7 cellular contexts compared by ENCODE assay signal in the genomic region with DNA sequence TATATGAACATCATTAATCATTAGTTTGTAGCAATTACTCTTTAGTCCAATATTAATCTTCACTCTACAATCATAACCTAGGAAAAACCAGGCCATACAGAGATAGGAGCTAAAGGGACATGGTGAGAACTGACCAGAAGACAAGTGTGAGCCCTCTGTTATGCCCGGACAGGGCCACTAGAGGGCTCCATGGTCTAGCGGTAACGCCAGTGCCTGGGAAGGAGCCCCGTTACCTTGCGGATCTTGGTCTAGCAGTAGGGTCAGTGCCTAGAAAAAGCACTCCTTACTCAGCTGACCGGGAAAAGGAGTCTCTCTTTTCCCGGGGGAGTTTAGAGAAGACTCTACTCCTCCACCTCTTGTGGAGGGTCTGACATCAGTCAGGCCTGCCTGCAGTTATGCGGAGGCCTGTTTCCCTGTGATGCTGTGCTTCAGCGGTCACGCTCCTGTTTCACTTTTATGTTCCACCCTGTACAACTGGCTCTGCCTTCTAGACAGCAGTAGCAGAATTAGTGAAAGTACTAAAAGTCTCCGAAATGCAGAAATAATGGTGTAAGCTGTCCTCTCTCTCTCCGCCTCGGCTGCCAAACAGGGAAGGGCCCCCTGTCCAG. TPM values are rescaled to one million over a fixed set of nuclear protein-coding genes. Genes with fewer than 3 reads are reported as not detected.
A peak's percentile ranks its signal among the peaks of the same experiment; 100 is the strongest.
DNase-seq lines count a peak whose midpoint lies in the region; ATAC-seq, FAIRE-seq and TF ChIP-seq lines count a peak whose summit lies in the region.

No MANE protein-coding gene starts in this region.

- no peak overlapping the region for H3K4me3 ChIP-seq in keratinocyte (ENCODE audit: control insufficient read depth in 2 of 3, extremely low read depth in 1 of 3, insufficient read depth in 2 of 3, low read depth in 1 of 3, low read length in 3 of 3)

- no peak for ATAC-seq in GM18498 (IDR thresholded peaks at IDR 0.05; ENCODE audit: unreplicated experiment)

- H4K20me1 ChIP-seq in keratinocyte (ENCODE audit: control insufficient read depth, extremely low read depth, insufficient read depth, low read length), result no peaks in the 10 kb centered on the region

- peak; percentile 89 for TF ChIP-seq CTCF in GM12872 (IDR thresholded peaks at IDR 0.05; ENCODE audit: insufficient read depth, low read depth, low read length)
- TF ChIP-seq CTCF in VCaP (conservative IDR thresholded peaks at IDR 0.05), result peak; percentile 82
- peak; percentile 61 to 90 (median 81) for TF ChIP-seq CTCF in keratinocyte (optimal IDR thresholded peaks at IDR 0.05 in 1 of 3, IDR thresholded peaks at IDR 0.05 in 1 of 3, conservative IDR thresholded peaks at IDR 0.05 in 1 of 3; ENCODE audit: extremely low read depth in 1 of 3, insufficient read depth in 2 of 3, low read length in 3 of 3)

- H3K27ac ChIP-seq in VCaP (no peak overlapping the region), keratinocyte (ENCODE audit: control insufficient read depth, insufficient read depth, low read length) (no peak overlapping the region)

- no peaks in the 10 kb centered on the region for H3K27me3 ChIP-seq in keratinocyte (ENCODE audit: control insufficient read depth, extremely low read depth, insufficient read depth, low read length)

- dilution Hi-C loops in keratinocyte (cut with MboI; ENCODE audit: extremely low pct_ligation_motif_present, low sequenced_read_pairs), result no loop called here

- H3K9ac ChIP-seq in keratinocyte (ENCODE audit: control insufficient read depth, extremely low read depth, insufficient read depth, low read length), result no peak overlapping the region

- H2AFZ ChIP-seq in keratinocyte (ENCODE audit: control insufficient read depth, low read length), result peak overlapping the region; percentile 62

- H3K36me3 ChIP-seq in keratinocyte (ENCODE audit: control insufficient read depth in 2 of 2, extremely low read depth in 1 of 2, insufficient read depth in 2 of 2, low read length in 2 of 2), result no peaks in the 10 kb centered on the region

- FAIRE-seq in keratinocyte (lab: Jason Lieb, UNC), result no peak

- H3K9me3 ChIP-seq in keratinocyte (ENCODE audit: control insufficient read depth, low read depth, low read length), result no peaks in the 10 kb centered on the region

- no peaks in the 10 kb centered on the region for H3K79me2 ChIP-seq in keratinocyte (ENCODE audit: control insufficient read depth, insufficient read depth, low read length)

- DNase-seq in NCI-H1694 treated with DMSO at 0.1 percent for 48 hours (lab: John Stamatoyannopoulos, UW) (peak; percentile 8), T47D (ENCODE audit: low read depth in 1 of 2, low spot score in 1 of 2) (peak; percentile 21 to 69), keratinocyte (ENCODE audit: low read depth, low spot score) (no peak)
- DNase-seq in stimulated activated CD4-positive, alpha-beta T cell treated with anti-CD3 and anti-CD28 coated beads, Interleukin-15, amount 100 ng/mL, for 24 hours, result peak; percentile 74

- no peaks in the 10 kb centered on the region for H3K9me1 ChIP-seq in keratinocyte (ENCODE audit: control insufficient read depth, extremely low read depth, insufficient read depth, low read length)

- H3K4me1 ChIP-seq in keratinocyte (ENCODE audit: control insufficient read depth, extremely low read depth, insufficient read depth, low read length), result no peaks in the 10 kb centered on the region

- no peak overlapping the region for H3K4me2 ChIP-seq in keratinocyte (ENCODE audit: control insufficient read depth, extremely low read depth, insufficient read depth, low read depth, low read length)

- in situ Hi-C loops in T47D (cut with HindIII; ENCODE audit: low pct_unique_long_range_greater_than_20kb, low sequenced_read_pairs), result no loop called here

RNA-seq across cellular contexts. Expression of gene OR7D4, which starts 13.8 kb away (rescaled TPM):
- polyA plus RNA-seq in keratinocyte, result not detected in 3 replicates
- not detected for polyA plus RNA-seq in keratinocyte (2011; ENCODE audit: low read depth)
- not detected in 2 replicates for polyA plus RNA-seq in keratinocyte (2011; cell fraction: cytosol; rRNA removed)
- polyA plus RNA-seq in keratinocyte (2011; cell fraction: nucleus; rRNA removed), result not detected in 2 replicates
- polyA plus RNA-seq in keratinocyte (2012; ENCODE audit: low replicate concordance), result not detected in 2 replicates
- not detected in 3 replicates for polyA minus RNA-seq in keratinocyte
- not detected for polyA minus RNA-seq in keratinocyte (2011; cell fraction: cytosol; rRNA and poly(A)+ RNA removed)
- not detected in 2 replicates for polyA minus RNA-seq in keratinocyte (2011; cell fraction: nucleus; rRNA and poly(A)+ RNA removed)

RNA-seq across cellular contexts. Expression of gene OR7D2, which starts 26.8 kb away (rescaled TPM):
- 0.03 TPM in 1 of 3 replicates, not detected in the others for polyA plus RNA-seq in keratinocyte
- not detected for polyA plus RNA-seq in keratinocyte (2011; ENCODE audit: low read depth)
- polyA plus RNA-seq in keratinocyte (2011; cell fraction: cytosol; rRNA removed), result not detected in 2 replicates
- not detected in 2 replicates for polyA plus RNA-seq in keratinocyte (2011; cell fraction: nucleus; rRNA removed)
- polyA plus RNA-seq in keratinocyte (2012; ENCODE audit: low replicate concordance), result 0.07 TPM in 1 of 2 replicates, not detected in the other
- not detected in 3 replicates for polyA minus RNA-seq in keratinocyte
- polyA minus RNA-seq in keratinocyte (2011; cell fraction: cytosol; rRNA and poly(A)+ RNA removed), result not detected
- polyA minus RNA-seq in keratinocyte (2011; cell fraction: nucleus; rRNA and poly(A)+ RNA removed), result not detected in 2 replicates

RNA-seq across cellular contexts. Expression of gene OR7E24, which starts 45.1 kb away (rescaled TPM):
- not detected in 3 replicates for polyA plus RNA-seq in keratinocyte
- polyA plus RNA-seq in keratinocyte (2011; ENCODE audit: low read depth), result not detected
- polyA plus RNA-seq in keratinocyte (2011; cell fraction: cytosol; rRNA removed), result not detected in 2 replicates
- polyA plus RNA-seq in keratinocyte (2011; cell fraction: nucleus; rRNA removed), result not detected in 2 replicates
- not detected in 2 replicates for polyA plus RNA-seq in keratinocyte (2012; ENCODE audit: low replicate concordance)
- not detected in 3 replicates for polyA minus RNA-seq in keratinocyte
- polyA minus RNA-seq in keratinocyte (2011; cell fraction: cytosol; rRNA and poly(A)+ RNA removed), result not detected
- not detected in 2 replicates for polyA minus RNA-seq in keratinocyte (2011; cell fraction: nucleus; rRNA and poly(A)+ RNA removed)
